In the genomic region with DNA sequence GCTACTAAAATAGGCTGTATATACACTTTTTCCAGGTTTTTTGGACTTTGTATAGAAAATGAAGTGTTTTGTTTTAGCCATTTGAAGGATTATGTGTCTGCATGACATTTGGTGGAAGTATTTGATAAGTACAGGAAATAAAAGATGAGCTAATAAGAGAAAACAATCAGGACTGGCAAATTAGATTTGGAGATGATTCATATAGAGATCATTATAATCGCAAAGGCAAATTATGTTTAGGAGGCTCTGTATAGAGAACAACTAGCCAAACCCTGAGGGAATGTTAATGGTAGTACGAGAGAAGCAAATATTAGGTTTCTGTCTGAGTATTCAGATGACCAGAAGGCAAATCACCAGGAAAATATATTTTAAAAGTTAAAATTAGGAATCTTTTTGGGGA, we compare ENCODE assay signal across 20 cellular contexts.
"Had no signal": no experiment of that assay in that cellular context is flagged by ENCODE, and none has a peak within 500 bp of the region (broad histone marks: within the 10 kb centered on the region; RNA-seq: fewer than 3 reads in every experiment).

No MANE protein-coding gene starts in this region.

- H3K9me3 ChIP-seq: breast epithelium, esophagus squamous epithelium, right atrium auricular region, stomach, thyroid gland, upper lobe of left lung, vagina had no signal

- DNase-seq: activated CD4-positive, alpha-beta T cell treated with anti-CD3 and anti-CD28 coated beads for 4 hours; activated CD4-positive, alpha-beta T cell treated with anti-CD3 and anti-CD28 coated beads, Interleukin-2, amount 50 U/mL, for 4 hours; activated CD4-positive, CD25-positive, alpha-beta regulatory T cell; activated gamma-delta T cell treated with Interleukin-2 at 50 U/mL for 16 hours; endodermal cell; esophagus squamous epithelium; glutamatergic neuron; midbrain; stimulated activated CD4-positive, alpha-beta T cell treated with anti-CD3 and anti-CD28 coated beads, Interleukin-1b, Interleukin-23, amount 100 ng/mL, for 48 hours; stimulated activated naive B cell treated with anti-CD40 and anti-IgM and Interleukin-4, amounts not matched to agents 10 μg/mL and 1 μg/mL and 100 μg/mL, for 72 hours; stomach; T-helper 1 cell; thyroid gland; upper lobe of left lung had no signal

- H3K36me3 ChIP-seq: breast epithelium, esophagus squamous epithelium, right atrium auricular region, stomach, thyroid gland, upper lobe of left lung, vagina had no signal

- H3K4me3 ChIP-seq: breast epithelium, esophagus squamous epithelium, right atrium auricular region, smooth muscle cell, stomach, thyroid gland, upper lobe of left lung, vagina had no signal

- H3K4me1 ChIP-seq: esophagus squamous epithelium, vagina had no signal

- H3K27me3 ChIP-seq: breast epithelium, esophagus squamous epithelium, right atrium auricular region, stomach, thyroid gland, upper lobe of left lung, vagina had no signal

- ATAC-seq: activated naive CD4-positive, alpha-beta T cell treated with anti-CD3 and anti-CD28 coated beads, Interleukin-2, amount 50 U/mL, for 72 hours; natural killer cell treated with Interleukin-12 subunit alpha and Interleukin-12 subunit beta and Interleukin-15 and Interleukin-18, amount 100 ng/mL, for 72 hours; stimulated activated naive B cell treated with anti-CD40 and anti-IgM and Interleukin-4, amounts not matched to agents 10 μg/mL and 1 μg/mL and 100 μg/mL, for 72 hours had no signal

- H3K27ac ChIP-seq: breast epithelium, esophagus squamous epithelium, right atrium auricular region, stomach, vagina had no signal
